In genomic region chr20:35410613-35411012, GRCh38 we compare ENCODE assay signal across 9 cellular contexts. TPM values are rescaled to one million over a fixed set of nuclear protein-coding genes. Genes with fewer than 3 reads are reported as not detected.
DNase-seq lines count a peak whose midpoint lies in the region; ATAC-seq and TF ChIP-seq lines count a peak whose summit lies in the region.
"Had no signal": no experiment of that assay in that cellular context is flagged by ENCODE, and none has a peak within 500 bp of the region (broad histone marks: within the 10 kb centered on the region; RNA-seq: fewer than 3 reads in every experiment).

No MANE protein-coding gene starts in this region.

- no peaks in the 10 kb centered on the region for H3K27me3 Mint-ChIP-seq in activated naive CD8-positive, alpha-beta T cell treated with anti-CD3 and anti-CD28 coated beads, Interleukin-2, amount 50 U/mL, for 24 hours
- H3K27me3 Mint-ChIP-seq in memory B cell: no peaks in the 10 kb centered on the region

- CTCF ChIA-PET in AG04449 (lab: Yijun Ruan, JAX) (interaction anchor here (1.3 to 4.2 kb wide), 4 partner anchors 11 to 105 kb away, joined by 6 to 41 read pairs (median 10); no protein-coding TSS in a partner anchor), HEK293 (lab: Yijun Ruan, JAX) (interaction anchor here (1.0 kb wide), 2 partner anchors 27 to 84 kb away, joined by 3 to 5 read pairs; partner anchors contain the start of gene GDF5)

- peaks cover 28% of the 10 kb centered on the region for H3K4me1 Mint-ChIP-seq in activated naive CD8-positive, alpha-beta T cell treated with anti-CD3 and anti-CD28 coated beads, Interleukin-2, amount 50 U/mL, for 24 hours
- H3K4me1 Mint-ChIP-seq in memory B cell: peaks cover 14% of the 10 kb centered on the region

- H3K9me3 ChIP-seq in HEK293 (ENCODE audit: control insufficient read depth, insufficient read depth, low read depth, low read length): no peaks in the 10 kb centered on the region
- H3K9me3 ChIP-seq: adrenal gland had no signal

- H3K36me3 Mint-ChIP-seq in activated naive CD8-positive, alpha-beta T cell treated with anti-CD3 and anti-CD28 coated beads, Interleukin-2, amount 50 U/mL, for 24 hours (ENCODE audit: low read depth): peaks cover 41% of the 10 kb centered on the region
- peaks cover 10% of the 10 kb centered on the region for H3K36me3 Mint-ChIP-seq in memory B cell

- POLR2A ChIA-PET in AG04449 (lab: Yijun Ruan, JAX): no interaction called here
- POLR2A ChIA-PET in HEK293 (lab: Yijun Ruan, JAX): interaction anchor here (0.5 to 1.4 kb wide), 2 partner anchors 44 to 1450 kb away, joined by 3 read pairs; partner anchors contain the start of gene CEP250

- H3K27ac ChIP-seq in HEK293 (ENCODE audit: extremely low read depth, low read depth, low read length): no peak overlapping the region

- DNase-seq in AG04449 (ENCODE audit: low read depth, low spot score) (no peak), memory B cell (ENCODE audit: low spot score in 2 of 2) (no peak), GM03348 (ENCODE audit: low spot score) (no peak), lower leg skin (ENCODE audit: low spot score in 2 of 2) (no peak), UCSD-AML1 (lab: John Stamatoyannopoulos, UW; ENCODE audit: unreplicated experiment) (no peak), RKO (ENCODE audit: low spot score) (no peak)
- no peak for DNase-seq in activated naive CD8-positive, alpha-beta T cell treated with anti-CD3 and anti-CD28 coated beads, Interleukin-2, amount 50 U/mL, for 24 hours
- DNase-seq: adrenal gland had no signal

- intact Hi-C loops in lower leg skin (cut with DNase I; ENCODE audit: low total_unique reads): no loop called here

- peak overlapping the region; percentile 95 for H3K27ac Mint-ChIP-seq in activated naive CD8-positive, alpha-beta T cell treated with anti-CD3 and anti-CD28 coated beads, Interleukin-2, amount 50 U/mL, for 24 hours
- H3K27ac Mint-ChIP-seq in memory B cell: peak overlapping the region; percentile 96

- TF ChIP-seq CTCF in AG04449 (IDR thresholded peaks at IDR 0.05; ENCODE audit: insufficient read depth, low read length, missing control alignments) (no peak), HEK293 (tag by site-specific recombination; IDR thresholded peaks at IDR 0.05) (no peak), lower leg skin (IDR thresholded peaks at IDR 0.05) (no peak)

- H3K4me1 ChIP-seq in HEK293 (ENCODE audit: control insufficient read depth, insufficient read depth, low read length): no peaks in the 10 kb centered on the region

- peaks cover 8% of the 10 kb centered on the region for H3K9me3 Mint-ChIP-seq in activated naive CD8-positive, alpha-beta T cell treated with anti-CD3 and anti-CD28 coated beads, Interleukin-2, amount 50 U/mL, for 24 hours
- peaks cover 4% of the 10 kb centered on the region for H3K9me3 Mint-ChIP-seq in memory B cell

- WGBS in lower leg skin, 2 donors: 56 to 74% methylated on average over 2 to 6 of the region's 6 CpGs

- peaks cover 32 to 42% of the 10 kb centered on the region in 2 experiments for H3K36me3 ChIP-seq in HEK293 (ENCODE audit: control insufficient read depth in 2 of 2, insufficient read depth in 1 of 2, low read length in 2 of 2)

- no peak for TF ChIP-seq POLR2A in lower leg skin (IDR thresholded peaks at IDR 0.05)

- H3K4me3 Mint-ChIP-seq in activated naive CD8-positive, alpha-beta T cell treated with anti-CD3 and anti-CD28 coated beads, Interleukin-2, amount 50 U/mL, for 24 hours: peak overlapping the region; percentile 95
- no peak overlapping the region for H3K4me3 Mint-ChIP-seq in memory B cell

- ATAC-seq in activated naive CD8-positive, alpha-beta T cell treated with anti-CD3 and anti-CD28 coated beads, Interleukin-2, amount 50 U/mL, for 24 hours: no peak
- ATAC-seq in memory B cell (ENCODE audit: low read depth): no peak

- H3K4me3 ChIP-seq in AG04449 (ENCODE audit: low read depth, low read length) (peak overlapping the region; percentile 88), HEK293 (ENCODE audit: low read depth, low read length) (no peak overlapping the region; the same call in 1 of the 2 replicates), lower leg skin (ENCODE audit: low read depth, poor library complexity, severe bottlenecking) (no peak overlapping the region)

TF ChIP-seq in HEK293, 187 proteins besides CTCF, POLR2A, EP300 and RAD21:
- TF ChIP-seq ZNF623 (tag by site-specific recombination; IDR thresholded peaks at IDR 0.05) (no peak), EGR2 (tag by site-specific recombination; IDR thresholded peaks at IDR 0.05; ENCODE audit: low read depth) (no peak), ZEB2 (tag by site-specific recombination; IDR thresholded peaks at IDR 0.05) (no peak), GLIS2 (tag by site-specific recombination; IDR thresholded peaks at IDR 0.05) (no peak), ZNF654 (tag by site-specific recombination; IDR thresholded peaks at IDR 0.05; ENCODE audit: low read depth) (no peak), ZNF416 (tag by site-specific recombination; IDR thresholded peaks at IDR 0.05) (no peak), ZNF362 (tag by site-specific recombination; IDR thresholded peaks at IDR 0.05) (peak; percentile 53; the same call in 1 of the 2 replicates), ZNF335 (tag by site-specific recombination; conservative IDR thresholded peaks at IDR 0.05) (peak; percentile 45), KLF9 (tag by site-specific recombination; IDR thresholded peaks at IDR 0.05; ENCODE audit: low read depth) (no peak), ZNF112 (tag by site-specific recombination; IDR thresholded peaks at IDR 0.05) (no peak), ZNF157 (tag by site-specific recombination; IDR thresholded peaks at IDR 0.05) (no peak)

RNA-seq across cellular contexts. Expression of gene UQCC1, which starts 1.2 kb away (rescaled TPM):
- 10 to 100 TPM; 18.8 to 28.1 (median 26.8) TPM for total RNA-seq in lower leg skin

RNA-seq across cellular contexts. Expression of gene GDF5, which starts 27.4 kb away (rescaled TPM):
- under 1 TPM in 2 of 4 donors, not detected in 2; 0.10 TPM for total RNA-seq in lower leg skin

RNA-seq across cellular contexts. Expression of gene CEP250, which starts 44.8 kb away (rescaled TPM):
- total RNA-seq in lower leg skin: 10 to 100 TPM; 17.9 to 49.5 (median 28.9) TPM
